1 cellular context compared by ENCODE assay signal in the genomic region with DNA sequence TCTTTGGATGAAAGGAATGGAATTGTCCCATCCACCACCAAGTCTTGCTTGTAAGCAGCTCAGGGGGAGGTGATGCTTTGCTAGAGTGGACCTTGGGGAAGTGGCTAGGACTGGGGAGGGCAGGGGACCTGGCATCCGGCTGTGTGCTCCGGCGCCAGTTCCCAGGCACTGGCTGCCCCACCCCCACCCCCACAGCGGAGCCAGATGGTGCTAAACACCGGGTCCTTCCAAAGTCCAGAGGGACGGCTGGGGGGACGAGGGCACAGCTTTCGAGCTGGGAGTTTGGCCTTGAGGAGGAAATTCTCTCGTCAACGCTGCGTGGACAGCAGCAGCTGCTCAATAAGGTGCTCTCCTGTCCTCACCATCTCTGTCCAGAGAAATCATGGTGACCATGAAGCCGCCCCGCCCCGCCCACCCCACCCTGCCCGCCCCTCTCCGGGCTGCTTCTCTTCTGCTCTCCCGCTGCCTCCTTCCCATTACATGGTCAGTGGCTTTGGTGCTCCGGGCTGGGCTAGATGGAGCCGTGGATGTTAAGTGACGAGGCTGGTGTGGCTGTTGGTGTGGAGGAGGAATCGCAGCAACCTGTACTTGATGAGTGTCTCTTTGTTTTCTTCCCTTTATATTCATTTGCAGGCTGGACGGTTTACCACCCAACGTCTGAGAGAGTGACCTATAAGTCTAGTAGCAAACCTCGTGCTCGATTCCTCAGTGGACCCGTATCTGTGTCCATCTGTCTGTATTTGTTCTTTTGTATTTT.
TF ChIP-seq lines count a peak whose summit lies in the region.

No MANE protein-coding gene starts in this region.

TF ChIP-seq in HepG2, 621 proteins besides CTCF, POLR2A, EP300 and RAD21 (continued from another document and continues in another):
- TF ChIP-seq, protein P1, sequence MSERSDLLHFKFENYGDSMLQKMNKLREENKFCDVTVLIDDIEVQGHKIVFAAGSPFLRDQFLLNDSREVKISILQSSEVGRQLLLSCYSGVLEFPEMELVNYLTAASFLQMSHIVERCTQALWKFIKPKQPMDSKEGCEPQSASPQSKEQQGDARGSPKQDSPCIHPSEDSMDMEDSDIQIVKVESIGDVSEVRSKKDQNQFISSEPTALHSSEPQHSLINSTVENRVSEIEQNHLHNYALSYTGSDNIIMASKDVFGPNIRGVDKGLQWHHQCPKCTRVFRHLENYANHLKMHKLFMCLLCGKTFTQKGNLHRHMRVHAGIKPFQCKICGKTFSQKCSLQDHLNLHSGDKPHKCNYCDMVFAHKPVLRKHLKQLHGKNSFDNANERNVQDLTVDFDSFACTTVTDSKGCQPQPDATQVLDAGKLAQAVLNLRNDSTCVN (CRISPR knock-in tag; IDR thresholded peaks at IDR 0.05; ENCODE audit: borderline replicate concordance): no peak
- TF ChIP-seq POGZ (CRISPR knock-in tag; IDR thresholded peaks at IDR 0.05) (peak; percentile 63), ZNF841 (CRISPR knock-in tag; IDR thresholded peaks at IDR 0.05; ENCODE audit: borderline replicate concordance) (no peak), ZBTB7A (CRISPR knock-in tag; IDR thresholded peaks at IDR 0.05) (no peak), CEBPB (IDR thresholded peaks at IDR 0.05; ENCODE audit: borderline replicate concordance, low read depth, low read length) (no peak), ZC3H13 (CRISPR knock-in tag; IDR thresholded peaks at IDR 0.05) (no peak), GABPB1 (CRISPR knock-in tag; IDR thresholded peaks at IDR 0.05) (peak; percentile 70), ZEB1 (IDR thresholded peaks at IDR 0.05; ENCODE audit: insufficient replicate concordance, low read depth) (no peak), YEATS4 (CRISPR knock-in tag; IDR thresholded peaks at IDR 0.05; ENCODE audit: borderline replicate concordance) (no peak; the same call in 1 of the 2 replicates), NR2F2 (IDR thresholded peaks at IDR 0.05; ENCODE audit: borderline replicate concordance, low read depth) (no peak; the same call in 1 of the 2 replicates), ZNF724P (CRISPR knock-in tag; IDR thresholded peaks at IDR 0.05; ENCODE audit: borderline replicate concordance) (no peak), U2AF2 (IDR thresholded peaks at IDR 0.05; ENCODE audit: low read depth, low read length) (no peak), ARHGAP35 (CRISPR knock-in tag; IDR thresholded peaks at IDR 0.05; ENCODE audit: borderline replicate concordance) (no peak), ZNF615 (CRISPR knock-in tag; IDR thresholded peaks at IDR 0.05; ENCODE audit: borderline replicate concordance) (no peak), FOXC1 (CRISPR knock-in tag; IDR thresholded peaks at IDR 0.05; ENCODE audit: borderline replicate concordance) (no peak), ZFP36L1 (CRISPR knock-in tag; IDR thresholded peaks at IDR 0.05) (no peak), ZNF776 (CRISPR knock-in tag; IDR thresholded peaks at IDR 0.05) (no peak; the same call in 1 of the 2 replicates), FOXK2 (IDR thresholded peaks at IDR 0.05) (no peak), ZNF282 (IDR thresholded peaks at IDR 0.05; ENCODE audit: partially characterized antibody) (no peak), SALL2 (CRISPR knock-in tag; IDR thresholded peaks at IDR 0.05) (0 out of 2 replicates have a peak, but pooled peaks have one; percentile 21), ZNF180 (CRISPR knock-in tag; IDR thresholded peaks at IDR 0.05; ENCODE audit: borderline replicate concordance, low read depth) (no peak), ZKSCAN8 (CRISPR knock-in tag; IDR thresholded peaks at IDR 0.05; ENCODE audit: borderline replicate concordance) (no peak), ZNF260 (CRISPR knock-in tag; IDR thresholded peaks at IDR 0.05; ENCODE audit: borderline replicate concordance, low read depth) (no peak), MEF2D (CRISPR knock-in tag; IDR thresholded peaks at IDR 0.05) (peak; percentile 86), ZFP62 (CRISPR knock-in tag; IDR thresholded peaks at IDR 0.05) (no peak), THYN1 (CRISPR knock-in tag; IDR thresholded peaks at IDR 0.05; ENCODE audit: borderline replicate concordance, low read depth) (no peak), SP4 (CRISPR knock-in tag; IDR thresholded peaks at IDR 0.05) (0 out of 2 replicates have a peak, but pooled peaks have one; percentile 22), MYNN (CRISPR knock-in tag; IDR thresholded peaks at IDR 0.05; ENCODE audit: low read depth) (no peak), KDM6A (CRISPR knock-in tag; IDR thresholded peaks at IDR 0.05; ENCODE audit: low read depth) (peak; percentile 94), ARNT (IDR thresholded peaks at IDR 0.05) (no peak), ZNF337 (CRISPR knock-in tag; IDR thresholded peaks at IDR 0.05; ENCODE audit: borderline replicate concordance, low read depth) (no peak), YEATS2 (CRISPR knock-in tag; IDR thresholded peaks at IDR 0.05; ENCODE audit: borderline replicate concordance) (no peak), BHLHE40 (IDR thresholded peaks at IDR 0.05; ENCODE audit: low read length) (no peak), TMF1 (CRISPR knock-in tag; IDR thresholded peaks at IDR 0.05; ENCODE audit: low read depth) (no peak)
- TF ChIP-seq, protein P2, sequence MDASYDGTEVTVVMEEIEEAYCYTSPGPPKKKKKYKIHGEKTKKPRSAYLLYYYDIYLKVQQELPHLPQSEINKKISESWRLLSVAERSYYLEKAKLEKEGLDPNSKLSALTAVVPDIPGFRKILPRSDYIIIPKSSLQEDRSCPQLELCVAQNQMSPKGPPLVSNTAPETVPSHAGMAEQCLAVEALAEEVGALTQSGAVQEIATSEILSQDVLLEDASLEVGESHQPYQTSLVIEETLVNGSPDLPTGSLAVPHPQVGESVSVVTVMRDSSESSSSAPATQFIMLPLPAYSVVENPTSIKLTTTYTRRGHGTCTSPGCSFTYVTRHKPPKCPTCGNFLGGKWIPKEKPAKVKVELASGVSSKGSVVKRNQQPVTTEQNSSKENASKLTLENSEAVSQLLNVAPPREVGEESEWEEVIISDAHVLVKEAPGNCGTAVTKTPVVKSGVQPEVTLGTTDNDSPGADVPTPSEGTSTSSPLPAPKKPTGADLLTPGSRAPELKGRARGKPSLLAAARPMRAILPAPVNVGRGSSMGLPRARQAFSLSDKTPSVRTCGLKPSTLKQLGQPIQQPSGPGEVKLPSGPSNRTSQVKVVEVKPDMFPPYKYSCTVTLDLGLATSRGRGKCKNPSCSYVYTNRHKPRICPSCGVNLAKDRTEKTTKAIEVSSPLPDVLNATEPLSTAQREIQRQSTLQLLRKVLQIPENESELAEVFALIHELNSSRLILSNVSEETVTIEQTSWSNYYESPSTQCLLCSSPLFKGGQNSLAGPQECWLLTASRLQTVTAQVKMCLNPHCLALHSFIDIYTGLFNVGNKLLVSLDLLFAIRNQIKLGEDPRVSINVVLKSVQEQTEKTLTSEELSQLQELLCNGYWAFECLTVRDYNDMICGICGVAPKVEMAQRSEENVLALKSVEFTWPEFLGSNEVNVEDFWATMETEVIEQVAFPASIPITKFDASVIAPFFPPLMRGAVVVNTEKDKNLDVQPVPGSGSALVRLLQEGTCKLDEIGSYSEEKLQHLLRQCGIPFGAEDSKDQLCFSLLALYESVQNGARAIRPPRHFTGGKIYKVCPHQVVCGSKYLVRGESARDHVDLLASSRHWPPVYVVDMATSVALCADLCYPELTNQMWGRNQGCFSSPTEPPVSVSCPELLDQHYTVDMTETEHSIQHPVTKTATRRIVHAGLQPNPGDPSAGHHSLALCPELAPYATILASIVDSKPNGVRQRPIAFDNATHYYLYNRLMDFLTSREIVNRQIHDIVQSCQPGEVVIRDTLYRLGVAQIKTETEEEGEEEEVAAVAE (CRISPR knock-in tag; IDR thresholded peaks at IDR 0.05; ENCODE audit: borderline replicate concordance): no peak
- TF ChIP-seq, protein P3, sequence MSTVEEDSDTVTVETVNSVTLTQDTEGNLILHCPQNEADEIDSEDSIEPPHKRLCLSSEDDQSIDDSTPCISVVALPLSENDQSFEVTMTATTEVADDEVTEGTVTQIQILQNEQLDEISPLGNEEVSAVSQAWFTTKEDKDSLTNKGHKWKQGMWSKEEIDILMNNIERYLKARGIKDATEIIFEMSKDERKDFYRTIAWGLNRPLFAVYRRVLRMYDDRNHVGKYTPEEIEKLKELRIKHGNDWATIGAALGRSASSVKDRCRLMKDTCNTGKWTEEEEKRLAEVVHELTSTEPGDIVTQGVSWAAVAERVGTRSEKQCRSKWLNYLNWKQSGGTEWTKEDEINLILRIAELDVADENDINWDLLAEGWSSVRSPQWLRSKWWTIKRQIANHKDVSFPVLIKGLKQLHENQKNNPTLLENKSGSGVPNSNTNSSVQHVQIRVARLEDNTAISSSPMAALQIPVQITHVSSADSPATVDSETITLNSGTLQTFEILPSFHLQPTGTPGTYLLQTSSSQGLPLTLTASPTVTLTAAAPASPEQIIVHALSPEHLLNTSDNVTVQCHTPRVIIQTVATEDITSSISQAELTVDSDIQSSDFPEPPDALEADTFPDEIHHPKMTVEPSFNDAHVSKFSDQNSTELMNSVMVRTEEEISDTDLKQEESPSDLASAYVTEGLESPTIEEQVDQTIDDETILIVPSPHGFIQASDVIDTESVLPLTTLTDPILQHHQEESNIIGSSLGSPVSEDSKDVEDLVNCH (CRISPR knock-in tag; IDR thresholded peaks at IDR 0.05): no peak
- TF ChIP-seq, protein P4, sequence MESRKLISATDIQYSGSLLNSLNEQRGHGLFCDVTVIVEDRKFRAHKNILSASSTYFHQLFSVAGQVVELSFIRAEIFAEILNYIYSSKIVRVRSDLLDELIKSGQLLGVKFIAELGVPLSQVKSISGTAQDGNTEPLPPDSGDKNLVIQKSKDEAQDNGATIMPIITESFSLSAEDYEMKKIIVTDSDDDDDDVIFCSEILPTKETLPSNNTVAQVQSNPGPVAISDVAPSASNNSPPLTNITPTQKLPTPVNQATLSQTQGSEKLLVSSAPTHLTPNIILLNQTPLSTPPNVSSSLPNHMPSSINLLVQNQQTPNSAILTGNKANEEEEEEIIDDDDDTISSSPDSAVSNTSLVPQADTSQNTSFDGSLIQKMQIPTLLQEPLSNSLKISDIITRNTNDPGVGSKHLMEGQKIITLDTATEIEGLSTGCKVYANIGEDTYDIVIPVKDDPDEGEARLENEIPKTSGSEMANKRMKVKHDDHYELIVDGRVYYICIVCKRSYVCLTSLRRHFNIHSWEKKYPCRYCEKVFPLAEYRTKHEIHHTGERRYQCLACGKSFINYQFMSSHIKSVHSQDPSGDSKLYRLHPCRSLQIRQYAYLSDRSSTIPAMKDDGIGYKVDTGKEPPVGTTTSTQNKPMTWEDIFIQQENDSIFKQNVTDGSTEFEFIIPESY (CRISPR knock-in tag; IDR thresholded peaks at IDR 0.05): peak; percentile 54; the same call in 1 of the 2 replicates
- TF ChIP-seq, protein P5, sequence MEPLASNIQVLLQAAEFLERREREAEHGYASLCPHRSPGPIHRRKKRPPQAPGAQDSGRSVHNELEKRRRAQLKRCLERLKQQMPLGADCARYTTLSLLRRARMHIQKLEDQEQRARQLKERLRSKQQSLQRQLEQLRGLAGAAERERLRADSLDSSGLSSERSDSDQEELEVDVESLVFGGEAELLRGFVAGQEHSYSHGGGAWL (CRISPR knock-in tag; IDR thresholded peaks at IDR 0.05): no peak
- TF ChIP-seq, protein P6, sequence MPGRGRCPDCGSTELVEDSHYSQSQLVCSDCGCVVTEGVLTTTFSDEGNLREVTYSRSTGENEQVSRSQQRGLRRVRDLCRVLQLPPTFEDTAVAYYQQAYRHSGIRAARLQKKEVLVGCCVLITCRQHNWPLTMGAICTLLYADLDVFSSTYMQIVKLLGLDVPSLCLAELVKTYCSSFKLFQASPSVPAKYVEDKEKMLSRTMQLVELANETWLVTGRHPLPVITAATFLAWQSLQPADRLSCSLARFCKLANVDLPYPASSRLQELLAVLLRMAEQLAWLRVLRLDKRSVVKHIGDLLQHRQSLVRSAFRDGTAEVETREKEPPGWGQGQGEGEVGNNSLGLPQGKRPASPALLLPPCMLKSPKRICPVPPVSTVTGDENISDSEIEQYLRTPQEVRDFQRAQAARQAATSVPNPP (CRISPR knock-in tag; IDR thresholded peaks at IDR 0.05): no peak
- TF ChIP-seq, protein P7, sequence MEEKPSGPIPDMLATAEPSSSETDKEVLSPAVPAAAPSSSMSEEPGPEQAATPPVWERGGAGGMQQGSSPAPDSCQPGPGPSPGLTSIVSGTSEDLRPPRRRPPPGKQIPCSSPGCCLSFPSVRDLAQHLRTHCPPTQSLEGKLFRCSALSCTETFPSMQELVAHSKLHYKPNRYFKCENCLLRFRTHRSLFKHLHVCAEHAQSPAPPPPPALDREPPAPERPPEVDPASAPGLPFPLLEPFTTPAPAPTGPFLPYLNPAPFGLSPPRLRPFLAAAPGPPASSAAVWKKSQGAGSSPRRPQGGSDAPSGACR (CRISPR knock-in tag; IDR thresholded peaks at IDR 0.05): peak; percentile 48; the same call in 1 of the 2 replicates
- TF ChIP-seq, protein P8, sequence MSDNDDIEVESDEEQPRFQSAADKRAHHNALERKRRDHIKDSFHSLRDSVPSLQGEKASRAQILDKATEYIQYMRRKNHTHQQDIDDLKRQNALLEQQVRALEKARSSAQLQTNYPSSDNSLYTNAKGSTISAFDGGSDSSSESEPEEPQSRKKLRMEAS (IDR thresholded peaks at IDR 0.05): peak; percentile 61
- TF ChIP-seq, protein P9, sequence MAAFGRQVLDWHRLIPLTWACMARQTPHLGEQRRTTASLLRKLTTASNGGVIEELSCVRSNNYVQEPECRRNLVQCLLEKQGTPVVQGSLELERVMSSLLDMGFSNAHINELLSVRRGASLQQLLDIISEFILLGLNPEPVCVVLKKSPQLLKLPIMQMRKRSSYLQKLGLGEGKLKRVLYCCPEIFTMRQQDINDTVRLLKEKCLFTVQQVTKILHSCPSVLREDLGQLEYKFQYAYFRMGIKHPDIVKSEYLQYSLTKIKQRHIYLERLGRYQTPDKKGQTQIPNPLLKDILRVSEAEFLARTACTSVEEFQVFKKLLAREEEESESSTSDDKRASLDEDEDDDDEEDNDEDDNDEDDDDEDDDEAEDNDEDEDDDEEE (CRISPR knock-in tag; IDR thresholded peaks at IDR 0.05): no peak
